34 cellular contexts compared by ENCODE assay signal in the genomic region with DNA sequence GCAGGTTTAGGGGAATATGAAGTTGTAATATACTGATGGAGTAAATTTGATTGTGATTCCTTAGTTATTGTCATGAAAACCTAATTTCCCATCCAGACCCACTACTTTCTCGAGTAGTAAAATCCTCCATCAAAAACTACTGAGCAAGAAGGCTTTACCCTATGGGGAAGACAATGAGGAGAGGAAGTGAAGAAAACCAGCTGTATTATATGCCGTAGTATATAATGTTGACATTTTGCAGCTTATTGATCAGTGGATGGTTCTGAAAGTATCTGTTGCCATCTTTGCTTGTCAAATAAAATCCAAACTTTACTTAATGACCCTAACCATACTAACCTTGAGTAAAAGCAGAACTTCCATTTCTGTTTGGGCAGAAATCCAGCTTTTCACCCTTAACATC.
"Had no signal": no experiment of that assay in that cellular context is flagged by ENCODE, and none has a peak within 500 bp of the region (broad histone marks: within the 10 kb centered on the region; RNA-seq: fewer than 3 reads in every experiment).

No MANE protein-coding gene starts in this region.

- H3K9me3 ChIP-seq: MG63 had no signal

- H3K27ac ChIP-seq: KMS-11 had no signal

- H3K9ac ChIP-seq: KMS-11 had no signal

- DNase-seq: Karpas-422, Kasumi-1, MG63, MV-4-11, NCI-H1048, NCI-H1092, NCI-H1092 treated with DMSO at 0.1 percent for 48 hours, NCI-H1105, NCI-H1105 treated with DMSO at 0.1 percent for 48 hours, NCI-H1417, NCI-H1417 treated with DMSO at 0.1 percent for 48 hours, NCI-H1436, NCI-H1436 treated with DMSO at 0.1 percent for 48 hours, NCI-H146, NCI-H1694, NCI-H1694 treated with DMSO at 0.1 percent for 48 hours, NCI-H187, NCI-H187 treated with DMSO at 0.1 percent for 48 hours, NCI-H1930, NCI-H2029, NCI-H2029 treated with DMSO at 0.1 percent for 48 hours, NCI-H2081, NCI-H2081 treated with DMSO at 0.1 percent for 48 hours, NCI-H2107, NCI-H2171, NCI-H2171 treated with DMSO at 0.1 percent for 48 hours, NCI-H2227 treated with DMSO at 0.1 percent for 48 hours, NCI-H226, NCI-H345, NCI-H446, NCI-H446 treated with DMSO at 0.1 percent for 48 hours, NCI-H510A, NCI-H510A treated with DMSO at 0.1 percent for 48 hours had no signal

- H3K4me3 ChIP-seq: MG63 had no signal

- H3K4me2 ChIP-seq: KMS-11 had no signal

- H3K36me3 ChIP-seq: MG63 had no signal
